Comparison of ENCODE assay signal across 11 cellular contexts in the genomic region with DNA sequence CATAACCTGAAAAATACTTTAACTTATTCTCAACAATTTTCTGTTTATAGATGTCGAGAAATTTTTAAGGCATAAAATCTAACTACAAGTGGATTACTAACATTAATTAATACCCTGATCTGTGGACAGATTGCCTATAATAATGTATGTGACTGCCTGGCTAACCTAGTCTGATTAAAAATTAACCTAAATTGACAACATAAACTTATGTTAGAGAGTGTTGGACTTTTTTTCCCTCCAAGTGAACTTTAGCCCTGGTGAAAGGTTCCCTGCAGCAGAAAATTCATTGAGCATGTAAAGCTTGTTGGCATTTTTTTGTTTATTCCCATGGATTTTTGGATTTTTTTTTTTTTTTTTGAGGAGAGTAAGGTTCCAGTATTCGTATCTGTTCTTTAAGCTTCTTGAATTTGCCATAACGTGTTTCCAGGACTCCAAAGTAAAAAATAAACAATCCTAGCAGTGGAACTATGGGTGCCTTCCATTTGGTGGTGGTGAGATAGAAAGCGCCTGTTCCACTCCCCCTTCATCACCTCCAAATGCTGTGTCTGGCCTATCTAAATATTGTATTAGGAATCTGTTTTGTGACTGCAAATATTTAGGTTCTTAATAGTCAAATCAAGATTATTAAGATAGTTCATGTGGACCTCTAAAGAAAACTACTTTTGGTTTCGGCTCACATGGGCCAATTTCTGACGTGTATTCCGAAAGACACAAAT. TPM values are rescaled to one million over a fixed set of nuclear protein-coding genes. Genes with fewer than 3 reads are reported as not detected.
DNase-seq lines count a peak whose midpoint lies in the region; ATAC-seq, FAIRE-seq and TF ChIP-seq lines count a peak whose summit lies in the region.
"Had no signal": no experiment of that assay in that cellular context is flagged by ENCODE, and none has a peak within 500 bp of the region (broad histone marks: within the 10 kb centered on the region; RNA-seq: fewer than 3 reads in every experiment).

No MANE protein-coding gene starts in this region.

- FAIRE-seq in pancreas (lab: Jason Lieb, UNC), result peak; percentile 85

- no TSS peak for BruUV-seq in Caco-2 (replicated peaks; lab: Mats Ljungman, UMichigan)
- BruUV-seq in Panc1 (replicated peaks; lab: Mats Ljungman, UMichigan), result no TSS peak

- H3K9me3 Mint-ChIP-seq in Caco-2 (ENCODE audit: unreplicated experiment), result no peaks in the 10 kb centered on the region

- no peaks in the 10 kb centered on the region for H3K27me3 Mint-ChIP-seq in Caco-2 (ENCODE audit: insufficient read depth, unreplicated experiment)

- 20 to 23% methylated on average over 7 of the region's 7 CpGs for WGBS in pancreas, 2 donors

- in situ Hi-C loops in Panc1 (cut with HindIII; ENCODE audit: low pct_unique_long_range_greater_than_20kb, low sequenced_read_pairs), result no loop called here

- no peak overlapping the region for H3K27ac ChIP-seq in Panc1 (ENCODE audit: low read length)
- peak overlapping the region in 3 of 4 donors; percentile 23 to 84 (median 77) for H3K27ac ChIP-seq in pancreas

- H3K4me1 ChIP-seq in Caco-2 (peaks cover 27% of the 10 kb centered on the region), Panc1 (ENCODE audit: control insufficient read depth, insufficient read depth, low read length) (peaks cover 13% of the 10 kb centered on the region), pancreas (peaks cover 13 to 32% (median 21%) of the 10 kb centered on the region in 3 donors)

- DNase-seq in Caco-2, result no peak
- DNase-seq in Panc1 (ENCODE audit: low read depth, low spot score), result no peak
- DNase-seq in fibroblast of mammary gland (ENCODE audit: low read depth), result no peak
- DNase-seq in pancreas, result no peak
- no peak for DNase-seq in NCI-H510A (lab: John Stamatoyannopoulos, UW)
- no peak for DNase-seq in NK-92 (lab: John Stamatoyannopoulos, UW; ENCODE audit: unreplicated experiment)
- DNase-seq in GM03348 (ENCODE audit: low spot score), result no peak
- no peak for DNase-seq in activated T-cell treated with anti-CD3 and anti-CD28 coated beads, Interleukin-2, amount 50 U/mL, for 48 hours
- DNase-seq: activated CD4-positive, CD25-positive, alpha-beta regulatory T cell; NCI-H187 had no signal

- H3K9me3 ChIP-seq in Caco-2, result no peaks in the 10 kb centered on the region
- no peaks in the 10 kb centered on the region for H3K9me3 ChIP-seq in Panc1 (ENCODE audit: control insufficient read depth, insufficient read depth, low read depth, low read length)
- no peaks in the 10 kb centered on the region for H3K9me3 ChIP-seq in pancreas

- peaks cover 39% of the 10 kb centered on the region for H3K36me3 Mint-ChIP-seq in Caco-2 (ENCODE audit: insufficient read depth, unreplicated experiment)

- POLR2A ChIA-PET in Caco-2 (lab: Charles Lee), result no interaction called here
- POLR2A ChIA-PET in Panc1 (lab: Charles Lee), result no interaction called here

- H3K27me3 ChIP-seq in Caco-2 (replicated peaks; ENCODE audit: control insufficient read depth, insufficient read depth, low read length), result no peaks in the 10 kb centered on the region
- no peaks in the 10 kb centered on the region for H3K27me3 ChIP-seq in Panc1 (ENCODE audit: control insufficient read depth, insufficient read depth, low read length)
- no peaks in the 10 kb centered on the region for H3K27me3 ChIP-seq in pancreas

- H3K4me3 ChIP-seq in Caco-2 (ENCODE audit: low read depth, low read length) (peak overlapping the region; percentile 96), Panc1 (ENCODE audit: low read depth in 2 of 2, low read length in 2 of 2) (peak overlapping the region; percentile 44 to 67; a peak in 3 of 4 replicates), fibroblast of mammary gland (ENCODE audit: control insufficient read depth, low read depth, low read length) (peak overlapping the region; percentile 3), pancreas (peak overlapping the region in 3 of 4 donors; percentile 32 to 59 (median 46))

- intact Hi-C loops in Caco-2 (cut with micrococcal nuclease; ENCODE audit: unreplicated experiment) (loop anchor here (2.0 to 10.0 kb wide), 2 partner anchors 54 to 306 kb away; no protein-coding TSS in a partner anchor), Panc1 (cut with micrococcal nuclease; ENCODE audit: unreplicated experiment) (no loop called here), pancreas (cut with DNase I) (no loop called here)

- CTCF ChIA-PET in Caco-2 (lab: Charles Lee) (interaction anchor here (0.6 to 2.8 kb wide), 5 partner anchors 18 to 633 kb away, joined by 3 to 28 read pairs (median 4); no protein-coding TSS in a partner anchor), Panc1 (lab: Charles Lee) (interaction anchor here (1.1 kb wide), 1 partner anchor 175 kb away, joined by 3 read pairs; no protein-coding TSS in a partner anchor)

- H3K4me1 Mint-ChIP-seq in Caco-2 (ENCODE audit: low read depth, unreplicated experiment), result peaks cover 24% of the 10 kb centered on the region

- ATAC-seq in Panc1 (no peak), pancreas (peak in 2 of 4 donors; percentile 33 to 41)

- H3K36me3 ChIP-seq in Caco-2 (ENCODE audit: control insufficient read depth, insufficient read depth, low read length) (0 out of 2 replicates have a peak, but pooled peaks cover 5% of the 10 kb centered on the region), Panc1 (ENCODE audit: control insufficient read depth, insufficient read depth, low read length) (peaks cover 2% of the 10 kb centered on the region; the same call in 1 of the 2 replicates), pancreas (peaks cover 0 to 17% (median 10%) of the 10 kb centered on the region in 3 donors)

- peak overlapping the region; percentile 30 for H3K27ac Mint-ChIP-seq in Caco-2 (ENCODE audit: unreplicated experiment)

- H3K4me3 Mint-ChIP-seq in Caco-2 (ENCODE audit: unreplicated experiment), result peak overlapping the region; percentile 91

- TF ChIP-seq CTCF in Caco-2 (IDR thresholded peaks at IDR 0.05; ENCODE audit: insufficient read depth in 1 of 2, low read depth in 1 of 2, low read length in 1 of 2, severe bottlenecking in 1 of 2, unreplicated experiment in 1 of 2) (no peak), Panc1 (IDR thresholded peaks at IDR 0.05) (no peak), fibroblast of mammary gland (conservative IDR thresholded peaks at IDR 0.05; ENCODE audit: control insufficient read depth, insufficient read depth, low read depth, low read length) (no peak), pancreas (IDR thresholded peaks at IDR 0.05) (no peak)

RNA-seq across cellular contexts. Expression of gene NET1, which starts 36.1 kb away (rescaled TPM):
- 149 and 175 TPM in 2 replicates for total RNA-seq in Caco-2 (2022)
- total RNA-seq in Panc1 (2021; ENCODE audit: unreplicated experiment), result 28.6 TPM
- polyA plus RNA-seq in Panc1 (2012; ENCODE audit: insufficient read length), result 18.6 TPM
- total RNA-seq in pancreas, result 10 to 100 TPM; 26.9 to 68.0 (median 43.6) TPM
- polyA plus RNA-seq in pancreas, result 10 to 100 TPM; 13.0 to 19.7 TPM

RNA-seq across cellular contexts. Expression of gene TUBAL3, which starts 43.9 kb away (rescaled TPM):
- total RNA-seq in Caco-2 (2022) (0.39 TPM in 1 of 2 replicates, not detected in the other), Panc1 (2021; ENCODE audit: unreplicated experiment) (not detected), pancreas (under 1 TPM in 1 of 6 donors, not detected in 5; 0.09 TPM)
- polyA plus RNA-seq in Panc1 (2012; ENCODE audit: insufficient read length), result not detected
- polyA plus RNA-seq in pancreas, result under 1 TPM; 0.08 to 0.14 TPM
- total RNA-seq: GM12878 had no signal

RNA-seq across cellular contexts. Expression of gene CALML5, which starts 50.9 kb away (rescaled TPM):
- total RNA-seq in Caco-2 (2022) (not detected in 2 replicates), Panc1 (2021; ENCODE audit: unreplicated experiment) (not detected), pancreas (not detected)
- polyA plus RNA-seq in Panc1 (2012; ENCODE audit: insufficient read length), result not detected
- not detected for polyA plus RNA-seq in pancreas
- total RNA-seq: GM12878 had no signal
- polyA plus RNA-seq: GM12878 had no signal

Comparison
In these comparisons a context has a peak if more than half of its experiments do, and no peak if none do; other contexts are left out.
1. H3K4me3 ChIP-seq: peak in every context shown above with its lines; median percentile 96 in Caco-2; 56 in Panc1; 46 in pancreas; 3 in fibroblast of mammary gland.